Comparison of ENCODE assay signal across 1 cellular context in genomic region chr9:97570899-97571298, GRCh38.
TF ChIP-seq lines count a peak whose summit lies in the region.

No MANE protein-coding gene starts in this region.

TF ChIP-seq in SK-N-SH treated with all-trans-retinoic acid at 6 μM for 48 hours, 23 proteins besides CTCF, POLR2A, EP300 and RAD21 (continued from another document):
- no peak for TF ChIP-seq CSRNP3 (CRISPR knock-in tag; IDR thresholded peaks at IDR 0.05)
- no peak for TF ChIP-seq ZFP3 (CRISPR knock-in tag; IDR thresholded peaks at IDR 0.05)
- TF ChIP-seq ESRRG (CRISPR knock-in tag; IDR thresholded peaks at IDR 0.05): no peak
- TF ChIP-seq CREB5 (CRISPR knock-in tag; IDR thresholded peaks at IDR 0.05; ENCODE audit: low read depth): no peak
- no peak for TF ChIP-seq SNAI2 (CRISPR knock-in tag; IDR thresholded peaks at IDR 0.05)
